1 cellular context compared by ENCODE assay signal in the genomic region with DNA sequence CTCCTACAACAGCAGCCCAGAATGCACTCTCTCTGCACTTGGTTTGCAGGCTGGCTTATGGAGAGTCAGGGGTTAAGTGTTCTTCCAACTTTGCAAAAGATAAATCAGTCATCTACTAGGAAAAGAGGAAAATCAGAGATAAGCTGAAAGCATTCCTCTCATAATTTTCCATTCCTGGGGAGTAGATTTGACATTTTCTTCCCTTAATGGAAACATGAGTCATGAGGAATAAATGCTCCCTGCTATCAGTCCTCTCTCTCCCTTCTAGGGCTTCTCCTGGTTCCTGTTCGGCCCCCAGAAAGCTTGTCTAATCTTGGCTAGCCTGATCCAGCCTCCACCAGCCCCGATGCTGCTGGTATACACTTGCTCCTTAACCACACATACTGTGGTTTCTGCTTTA.
TF ChIP-seq lines count a peak whose summit lies in the region.

No MANE protein-coding gene starts in this region.

TF ChIP-seq in GM23338, 12 proteins besides CTCF, POLR2A, EP300 and RAD21 (continued from another document):
- TF ChIP-seq ZNF462 (CRISPR knock-in tag; IDR thresholded peaks at IDR 0.05), result no peak
- TF ChIP-seq, protein P1, sequence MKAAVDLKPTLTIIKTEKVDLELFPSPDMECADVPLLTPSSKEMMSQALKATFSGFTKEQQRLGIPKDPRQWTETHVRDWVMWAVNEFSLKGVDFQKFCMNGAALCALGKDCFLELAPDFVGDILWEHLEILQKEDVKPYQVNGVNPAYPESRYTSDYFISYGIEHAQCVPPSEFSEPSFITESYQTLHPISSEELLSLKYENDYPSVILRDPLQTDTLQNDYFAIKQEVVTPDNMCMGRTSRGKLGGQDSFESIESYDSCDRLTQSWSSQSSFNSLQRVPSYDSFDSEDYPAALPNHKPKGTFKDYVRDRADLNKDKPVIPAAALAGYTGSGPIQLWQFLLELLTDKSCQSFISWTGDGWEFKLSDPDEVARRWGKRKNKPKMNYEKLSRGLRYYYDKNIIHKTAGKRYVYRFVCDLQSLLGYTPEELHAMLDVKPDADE (IDR thresholded peaks at IDR 0.05), result no peak
- TF ChIP-seq EZH2 (IDR thresholded peaks at IDR 0.05; ENCODE audit: low read depth, unreplicated experiment), result no peak
- no peak for TF ChIP-seq POLR2AphosphoS5 (IDR thresholded peaks at IDR 0.05; ENCODE audit: low read depth)
- no peak for TF ChIP-seq EZH2phosphoT487 (IDR thresholded peaks at IDR 0.05; ENCODE audit: unreplicated experiment)
- TF ChIP-seq STAT1 (IDR thresholded peaks at IDR 0.05; ENCODE audit: unreplicated experiment), result no peak
- TF ChIP-seq REST (IDR thresholded peaks at IDR 0.05; ENCODE audit: unreplicated experiment), result no peak
